24 cellular contexts compared by ENCODE assay signal in the genomic region with DNA sequence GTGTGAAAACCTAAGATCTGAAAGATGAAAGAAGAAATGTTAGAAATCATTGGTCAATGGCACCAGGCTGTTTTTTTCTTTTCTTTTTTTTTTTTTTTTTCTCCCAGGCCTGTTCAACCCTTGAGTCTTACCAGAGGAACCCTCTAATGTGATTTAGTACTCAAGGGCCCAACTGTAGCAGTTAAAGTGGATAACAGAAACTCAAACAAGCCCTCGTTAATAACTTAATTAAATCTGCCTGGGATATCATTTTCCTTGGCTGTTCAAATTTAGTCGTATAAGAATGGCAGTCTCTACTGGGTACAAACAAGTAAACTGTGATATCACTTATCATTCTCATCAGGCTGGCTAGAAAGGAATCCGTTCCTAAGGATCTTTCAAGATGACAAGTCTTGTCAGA.
"Had no signal": no experiment of that assay in that cellular context is flagged by ENCODE, and none has a peak within 500 bp of the region (broad histone marks: within the 10 kb centered on the region; RNA-seq: fewer than 3 reads in every experiment).

No MANE protein-coding gene starts in this region.

- H3K4me1 ChIP-seq: neural progenitor cell, suprapubic skin, thyroid gland had no signal

- H3K9me3 ChIP-seq: heart left ventricle, mucosa of descending colon, ovary, suprapubic skin, thyroid gland had no signal

- FAIRE-seq: endometrium, frontal cortex, urothelium cell line had no signal

- H3K4me3 Mint-ChIP-seq: naive thymus-derived CD8-positive, alpha-beta T cell; neural progenitor cell; stimulated activated effector memory CD8-positive, alpha-beta T cell treated with anti-CD3 and anti-CD28 coated beads, Interleukin-12 subunit alpha, Interleukin-12 subunit beta, amount 100 ng/mL, for 72 hours; type B pancreatic cell had no signal

- H3K27ac ChIP-seq: heart left ventricle, neural progenitor cell, ovary, suprapubic skin, thyroid gland had no signal

- H3K27ac Mint-ChIP-seq: neural progenitor cell, progenitor cell of endocrine pancreas, type B pancreatic cell had no signal

- H3K36me3 ChIP-seq: heart left ventricle, neural progenitor cell, ovary, suprapubic skin, thyroid gland had no signal

- H3K27me3 Mint-ChIP-seq: naive thymus-derived CD8-positive, alpha-beta T cell; progenitor cell of endocrine pancreas; type B pancreatic cell had no signal

- H3K27me3 ChIP-seq: heart left ventricle, neural progenitor cell, ovary, suprapubic skin, thyroid gland had no signal

- ATAC-seq: esophagus mucosa; heart left ventricle; left lobe of liver; mucosa of descending colon; naive thymus-derived CD8-positive, alpha-beta T cell; right cardiac atrium; stimulated activated effector memory CD8-positive, alpha-beta T cell treated with anti-CD3 and anti-CD28 coated beads, Interleukin-12 subunit alpha, Interleukin-12 subunit beta, amount 100 ng/mL, for 72 hours; stimulated activated naive CD8-positive, alpha-beta T cell treated with anti-CD3 and anti-CD28 coated beads, Interleukin-15, Interleukin-2, amounts not matched to agents 100 U/mL and 50 U/mL, for 24 hours had no signal

- H3K4me3 ChIP-seq: heart left ventricle, mucosa of descending colon, neural progenitor cell, ovary, smooth muscle cell, suprapubic skin, thyroid gland had no signal

- H3K9me3 Mint-ChIP-seq: naive thymus-derived CD8-positive, alpha-beta T cell; stimulated activated effector memory CD8-positive, alpha-beta T cell treated with anti-CD3 and anti-CD28 coated beads, Interleukin-12 subunit alpha, Interleukin-12 subunit beta, amount 100 ng/mL, for 72 hours had no signal

- DNase-seq: effector memory CD4-positive, alpha-beta T cell; heart left ventricle; hippocampal formation; islet precursor cell; mammary epithelial cell; mucosa of descending colon; naive thymus-derived CD8-positive, alpha-beta T cell; nucleus accumbens; ovary; right cardiac atrium; stimulated activated CD4-positive, alpha-beta T cell treated with anti-CD3 and anti-CD28 coated beads, Interleukin-4, amount 100 ng/mL, for 1 hour; stimulated activated naive CD8-positive, alpha-beta T cell treated with anti-CD3 and anti-CD28 coated beads, Interleukin-15, Interleukin-2, amounts not matched to agents 100 U/mL and 50 U/mL, for 24 hours; thyroid gland had no signal
